ENCODE assay signal across 1 cellular context in genomic region chr19:3035542-3036118, GRCh38.
TF ChIP-seq lines count a peak whose summit lies in the region.

No MANE protein-coding gene starts in this region.

TF ChIP-seq in HEK293, 187 proteins besides CTCF, POLR2A, EP300 and RAD21 (continued from another document and continues in another):
- TF ChIP-seq ZNF169 (tag by site-specific recombination; IDR thresholded peaks at IDR 0.05) (no peak), ZNF280D (tag by site-specific recombination; IDR thresholded peaks at IDR 0.05) (peak; percentile 50; the same call in 1 of the 2 replicates), KLF10 (tag by site-specific recombination; IDR thresholded peaks at IDR 0.05) (peak; percentile 51; the same call in 1 of the 2 replicates), ZBTB17 (tag by site-specific recombination; IDR thresholded peaks at IDR 0.05) (peak; percentile 75), MYNN (tag by site-specific recombination; IDR thresholded peaks at IDR 0.05; ENCODE audit: borderline replicate concordance) (peak; percentile 96), ZNF558 (tag by site-specific recombination; IDR thresholded peaks at IDR 0.05) (0 out of 2 replicates have a peak, but pooled peaks have one; percentile 12), ZNF580 (tag by site-specific recombination; IDR thresholded peaks at IDR 0.05) (peak; percentile 66), ZNF404 (tag by site-specific recombination; IDR thresholded peaks at IDR 0.05) (no peak), ZBTB8A (tag by site-specific recombination; IDR thresholded peaks at IDR 0.05) (peak; percentile 53; the same call in 1 of the 2 replicates), ZNF223 (tag by site-specific recombination; IDR thresholded peaks at IDR 0.05) (no peak), BCL11A (tag by site-specific recombination; IDR thresholded peaks at IDR 0.05; ENCODE audit: low read depth) (no peak), SP2 (tag by site-specific recombination; IDR thresholded peaks at IDR 0.05) (peak; percentile 97), GFI1B (tag by site-specific recombination; IDR thresholded peaks at IDR 0.05) (peak; percentile 80), ZNF155 (tag by site-specific recombination; IDR thresholded peaks at IDR 0.05) (no peak), ZNF366 (tag by site-specific recombination; conservative IDR thresholded peaks at IDR 0.05) (no peak), ZNF623 (tag by site-specific recombination; IDR thresholded peaks at IDR 0.05) (no peak), ZNF324 (tag by site-specific recombination; IDR thresholded peaks at IDR 0.05) (0 out of 2 replicates have a peak, but pooled peaks have one; percentile 48), ZNF18 (tag by site-specific recombination; IDR thresholded peaks at IDR 0.05) (no peak), GLIS2 (tag by site-specific recombination; IDR thresholded peaks at IDR 0.05) (peak; percentile 87), ZNF843 (tag by site-specific recombination; IDR thresholded peaks at IDR 0.05) (0 out of 2 replicates have a peak, but pooled peaks have one; percentile 8), ZNF530 (tag by site-specific recombination; IDR thresholded peaks at IDR 0.05; ENCODE audit: low read depth) (no peak), ZNF335 (tag by site-specific recombination; conservative IDR thresholded peaks at IDR 0.05) (peak; percentile 80; the same call in 1 of the 2 replicates), ZNF341 (tag by site-specific recombination; IDR thresholded peaks at IDR 0.05; ENCODE audit: low read depth) (peak; percentile 69), ZNF10 (tag by site-specific recombination; IDR thresholded peaks at IDR 0.05) (no peak), ZBTB7A (tag by site-specific recombination; IDR thresholded peaks at IDR 0.05; ENCODE audit: low read depth) (peak; percentile 94; the same call in 1 of the 2 replicates), ZNF16 (tag by site-specific recombination; IDR thresholded peaks at IDR 0.05; ENCODE audit: low read depth) (no peak), ZSCAN16 (tag by site-specific recombination; IDR thresholded peaks at IDR 0.05) (no peak), EGR2 (tag by site-specific recombination; IDR thresholded peaks at IDR 0.05; ENCODE audit: low read depth) (no peak), ZNF560 (tag by site-specific recombination; IDR thresholded peaks at IDR 0.05; ENCODE audit: borderline replicate concordance) (no peak), MEIS1 (CRISPR knock-in tag; IDR thresholded peaks at IDR 0.05; ENCODE audit: borderline replicate concordance) (no peak), ZBTB48 (tag by site-specific recombination; IDR thresholded peaks at IDR 0.05) (peak; percentile 90), GLIS1 (tag by site-specific recombination; IDR thresholded peaks at IDR 0.05) (no peak), ZNF433 (tag by site-specific recombination; IDR thresholded peaks at IDR 0.05; ENCODE audit: low read depth) (no peak), ZNF555 (tag by site-specific recombination; conservative IDR thresholded peaks at IDR 0.05) (no peak), ZNF768 (tag by site-specific recombination; IDR thresholded peaks at IDR 0.05) (no peak), ZNF416 (tag by site-specific recombination; IDR thresholded peaks at IDR 0.05) (no peak), PRDM2 (tag by site-specific recombination; IDR thresholded peaks at IDR 0.05; ENCODE audit: borderline replicate concordance) (no peak), GLI2 (tag by site-specific recombination; IDR thresholded peaks at IDR 0.05; ENCODE audit: borderline replicate concordance, low read depth) (no peak), ZNF157 (tag by site-specific recombination; IDR thresholded peaks at IDR 0.05) (no peak), ZBTB21 (tag by site-specific recombination; IDR thresholded peaks at IDR 0.05) (peak; percentile 80), ZSCAN30 (tag by site-specific recombination; IDR thresholded peaks at IDR 0.05) (peak; percentile 38; the same call in 1 of the 2 replicates), ZBTB1 (tag by site-specific recombination; IDR thresholded peaks at IDR 0.05) (no peak)
- TF ChIP-seq, protein P1, sequence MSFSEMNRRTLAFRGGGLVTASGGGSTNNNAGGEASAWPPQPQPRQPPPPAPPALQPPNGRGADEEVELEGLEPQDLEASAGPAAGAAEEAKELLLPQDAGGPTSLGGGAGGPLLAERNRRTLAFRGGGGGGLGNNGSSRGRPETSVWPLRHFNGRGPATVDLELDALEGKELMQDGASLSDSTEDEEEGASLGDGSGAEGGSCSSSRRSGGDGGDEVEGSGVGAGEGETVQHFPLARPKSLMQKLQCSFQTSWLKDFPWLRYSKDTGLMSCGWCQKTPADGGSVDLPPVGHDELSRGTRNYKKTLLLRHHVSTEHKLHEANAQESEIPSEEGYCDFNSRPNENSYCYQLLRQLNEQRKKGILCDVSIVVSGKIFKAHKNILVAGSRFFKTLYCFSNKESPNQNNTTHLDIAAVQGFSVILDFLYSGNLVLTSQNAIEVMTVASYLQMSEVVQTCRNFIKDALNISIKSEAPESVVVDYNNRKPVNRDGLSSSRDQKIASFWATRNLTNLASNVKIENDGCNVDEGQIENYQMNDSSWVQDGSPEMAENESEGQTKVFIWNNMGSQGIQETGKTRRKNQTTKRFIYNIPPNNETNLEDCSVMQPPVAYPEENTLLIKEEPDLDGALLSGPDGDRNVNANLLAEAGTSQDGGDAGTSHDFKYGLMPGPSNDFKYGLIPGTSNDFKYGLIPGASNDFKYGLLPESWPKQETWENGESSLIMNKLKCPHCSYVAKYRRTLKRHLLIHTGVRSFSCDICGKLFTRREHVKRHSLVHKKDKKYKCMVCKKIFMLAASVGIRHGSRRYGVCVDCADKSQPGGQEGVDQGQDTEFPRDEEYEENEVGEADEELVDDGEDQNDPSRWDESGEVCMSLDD (tag by site-specific recombination; IDR thresholded peaks at IDR 0.05), result peak; percentile 95
- TF ChIP-seq, protein P2, sequence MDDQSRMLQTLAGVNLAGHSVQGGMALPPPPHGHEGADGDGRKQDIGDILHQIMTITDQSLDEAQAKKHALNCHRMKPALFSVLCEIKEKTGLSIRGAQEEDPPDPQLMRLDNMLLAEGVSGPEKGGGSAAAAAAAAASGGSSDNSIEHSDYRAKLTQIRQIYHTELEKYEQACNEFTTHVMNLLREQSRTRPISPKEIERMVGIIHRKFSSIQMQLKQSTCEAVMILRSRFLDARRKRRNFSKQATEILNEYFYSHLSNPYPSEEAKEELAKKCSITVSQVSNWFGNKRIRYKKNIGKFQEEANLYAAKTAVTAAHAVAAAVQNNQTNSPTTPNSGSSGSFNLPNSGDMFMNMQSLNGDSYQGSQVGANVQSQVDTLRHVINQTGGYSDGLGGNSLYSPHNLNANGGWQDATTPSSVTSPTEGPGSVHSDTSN (CRISPR knock-in tag; IDR thresholded peaks at IDR 0.05), result no peak
- TF ChIP-seq, protein P3, sequence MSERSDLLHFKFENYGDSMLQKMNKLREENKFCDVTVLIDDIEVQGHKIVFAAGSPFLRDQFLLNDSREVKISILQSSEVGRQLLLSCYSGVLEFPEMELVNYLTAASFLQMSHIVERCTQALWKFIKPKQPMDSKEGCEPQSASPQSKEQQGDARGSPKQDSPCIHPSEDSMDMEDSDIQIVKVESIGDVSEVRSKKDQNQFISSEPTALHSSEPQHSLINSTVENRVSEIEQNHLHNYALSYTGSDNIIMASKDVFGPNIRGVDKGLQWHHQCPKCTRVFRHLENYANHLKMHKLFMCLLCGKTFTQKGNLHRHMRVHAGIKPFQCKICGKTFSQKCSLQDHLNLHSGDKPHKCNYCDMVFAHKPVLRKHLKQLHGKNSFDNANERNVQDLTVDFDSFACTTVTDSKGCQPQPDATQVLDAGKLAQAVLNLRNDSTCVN (tag by site-specific recombination; optimal IDR thresholded peaks at IDR 0.05), result no peak
- TF ChIP-seq, protein P4, sequence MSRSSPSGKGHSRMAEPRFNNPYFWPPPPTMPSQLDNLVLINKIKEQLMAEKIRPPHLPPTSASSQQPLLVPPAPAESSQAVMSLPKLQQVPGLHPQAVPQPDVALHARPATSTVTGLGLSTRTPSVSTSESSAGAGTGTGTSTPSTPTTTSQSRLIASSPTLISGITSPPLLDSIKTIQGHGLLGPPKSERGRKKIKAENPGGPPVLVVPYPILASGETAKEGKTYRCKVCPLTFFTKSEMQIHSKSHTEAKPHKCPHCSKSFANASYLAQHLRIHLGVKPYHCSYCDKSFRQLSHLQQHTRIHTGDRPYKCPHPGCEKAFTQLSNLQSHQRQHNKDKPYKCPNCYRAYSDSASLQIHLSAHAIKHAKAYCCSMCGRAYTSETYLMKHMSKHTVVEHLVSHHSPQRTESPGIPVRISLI (tag by site-specific recombination; IDR thresholded peaks at IDR 0.05), result no peak
